8 cellular contexts compared by ENCODE assay signal in genomic region chr1:18299441-18300338, GRCh38.
DNase-seq lines count a peak whose midpoint lies in the region; ATAC-seq and TF ChIP-seq lines count a peak whose summit lies in the region.

No MANE protein-coding gene starts in this region.

- H3K27me3 ChIP-seq in A673 (replicated peaks; ENCODE audit: insufficient read depth, low read depth, low read length, poor library complexity) (no peaks in the 10 kb centered on the region), colonic mucosa (no peaks in the 10 kb centered on the region), gastrocnemius medialis (peaks cover 3 to 32% (median 10%) of the 10 kb centered on the region in 3 donors)

- POLR2A ChIA-PET in A673 (lab: Charles Lee; ENCODE audit: low non-redundant PET), result interaction anchor here (0.6 kb wide), 1 partner anchor 160 kb away, joined by 4 read pairs; no protein-coding TSS in a partner anchor
- POLR2A ChIA-PET in GM10248 (lab: Yijun Ruan, JAX), result no interaction called here

- no peak overlapping the region for H3K4me3 ChIP-seq in A673 (ENCODE audit: low read depth, low read length, poor library complexity, severe bottlenecking)
- H3K4me3 ChIP-seq in colonic mucosa, result no peak overlapping the region
- H3K4me3 ChIP-seq in gastrocnemius medialis, result no peak overlapping the region

- CTCF ChIA-PET in A673 (lab: Charles Lee), result no interaction called here
- CTCF ChIA-PET in GM10248 (lab: Yijun Ruan, JAX), result interaction anchor here (0.6 to 3.5 kb wide), 16 partner anchors 8 to 284 kb away, joined by 3 to 16 read pairs (median 3); no protein-coding TSS in a partner anchor

- DNase-seq in A673 (ENCODE audit: low spot score) (peak; percentile 46), GM10248 (ENCODE audit: extremely low spot score) (peak; percentile 65), NCI-H345 treated with DMSO at 0.1 percent for 48 hours (lab: John Stamatoyannopoulos, UW; ENCODE audit: unreplicated experiment) (peak; percentile 11), colonic mucosa (no peak), gastrocnemius medialis (no peak), GDM1 (lab: John Stamatoyannopoulos, UW) (no peak)

- H3K4me1 ChIP-seq in A673 (ENCODE audit: insufficient read depth, low read length, poor library complexity, severe bottlenecking) (peaks cover 13% of the 10 kb centered on the region), colonic mucosa (no peaks in the 10 kb centered on the region), gastrocnemius medialis (no peaks in the 10 kb centered on the region)

- no peak overlapping the region for H3K27ac ChIP-seq in A673 (ENCODE audit: low read depth, low read length, poor library complexity, severe bottlenecking)
- H3K27ac ChIP-seq in colonic mucosa, result no peak overlapping the region
- H3K27ac ChIP-seq in gastrocnemius medialis, result no peak overlapping the region

- no peak for TF ChIP-seq POLR2A in gastrocnemius medialis (IDR thresholded peaks at IDR 0.05)

- TF ChIP-seq CTCF in A673 (conservative IDR thresholded peaks at IDR 0.05; ENCODE audit: low read depth, low read length) (peak; percentile 85), GM10248 (IDR thresholded peaks at IDR 0.05; ENCODE audit: control extremely low read depth, extremely low read depth, low read depth, missing control alignments) (peak; percentile 54), colonic mucosa (IDR thresholded peaks at IDR 0.05) (peak; percentile 76), gastrocnemius medialis (IDR thresholded peaks at IDR 0.05 in 4 of 5, conservative IDR thresholded peaks at IDR 0.05 in 1 of 5) (peak in 3 of 5 experiments; percentile 8 to 54 (median 35))

- no peaks in the 10 kb centered on the region for H3K9me3 ChIP-seq in A673 (ENCODE audit: low read depth, low read length, poor library complexity, severe bottlenecking)
- H3K9me3 ChIP-seq in colonic mucosa, result no peaks in the 10 kb centered on the region
- H3K9me3 ChIP-seq in gastrocnemius medialis, result no peaks in the 10 kb centered on the region

- ATAC-seq in gastrocnemius medialis, result no peak
- no peak for ATAC-seq in HG02610 (IDR thresholded peaks at IDR 0.05; ENCODE audit: unreplicated experiment)
- ATAC-seq in HG03354 (IDR thresholded peaks at IDR 0.05; ENCODE audit: poor library complexity, severe bottlenecking, unreplicated experiment), result no peak

- in situ Hi-C loops in gastrocnemius medialis (cut with MboI; ENCODE audit: low sequenced_read_pairs in 4 of 4), result no loop called here

- no peak overlapping the region for H3K9ac ChIP-seq in colonic mucosa (ENCODE audit: low read depth in 2 of 2, low read length in 2 of 2)

- intact Hi-C loops in A673 (cut with micrococcal nuclease; ENCODE audit: unreplicated experiment), result no loop called here
- intact Hi-C loops in colonic mucosa (cut with DNase I), result loop anchor here (5.0 kb wide), 1 partner anchor 278 kb away; no protein-coding TSS in a partner anchor
- intact Hi-C loops in gastrocnemius medialis (cut with DNase I; ENCODE audit: low total_unique reads), result no loop called here

- no TSS peak for BruUV-seq in A673 (replicated peaks; lab: Mats Ljungman, UMichigan)

- H3K36me3 ChIP-seq in A673 (ENCODE audit: insufficient read depth, low read length, poor library complexity, severe bottlenecking) (no peaks in the 10 kb centered on the region), colonic mucosa (no peaks in the 10 kb centered on the region), gastrocnemius medialis (no peaks in the 10 kb centered on the region)

Comparison
In these comparisons a context has a peak if more than half of its experiments do, and no peak if none do; other contexts are left out.
1. DNase-seq: peak in A673 (single experiment), GM10248 (single experiment) and NCI-H345 treated with DMSO at 0.1 percent for 48 hours (single experiment); none in colonic mucosa (single experiment), gastrocnemius medialis (0 of 2) and GDM1 (single experiment).
2. CTCF ChIP-seq: peak in every context shown above with its lines; median percentile 85 in A673; 76 in colonic mucosa; 54 in GM10248; 35 in gastrocnemius medialis.